In the genomic region with DNA sequence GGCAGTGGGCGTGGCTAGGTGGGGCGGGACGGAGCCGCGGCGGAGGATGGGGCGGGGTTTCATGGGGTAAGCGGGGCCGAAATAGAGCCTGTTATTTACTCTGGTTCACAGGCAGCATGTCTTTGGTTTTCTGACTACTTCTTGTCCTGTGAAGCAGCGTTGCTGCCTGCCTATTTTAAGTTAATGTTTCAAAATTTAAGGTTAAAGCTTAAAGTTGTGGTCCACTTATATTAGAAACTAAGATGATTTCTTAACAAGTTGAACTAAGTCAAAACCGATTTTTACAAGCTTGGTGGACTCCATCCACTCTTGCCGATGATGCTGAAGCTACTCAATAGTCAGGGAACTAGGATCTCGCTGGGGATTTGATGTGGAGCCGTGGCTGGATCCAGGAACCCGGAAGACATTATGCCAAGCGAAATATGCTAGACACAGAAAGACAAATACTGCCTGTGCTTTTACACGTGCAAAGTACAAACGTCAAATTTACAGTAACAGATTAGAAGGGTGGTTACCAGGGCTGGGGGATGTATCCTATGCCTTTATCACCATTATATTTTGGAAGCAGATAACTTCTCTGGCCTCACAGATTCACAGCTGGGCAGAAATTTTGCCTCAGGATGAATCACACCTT, we compare ENCODE assay signal across 8 cellular contexts. TPM values are rescaled to one million over a fixed set of nuclear protein-coding genes. Genes with fewer than 3 reads are reported as not detected.
DNase-seq lines count a peak whose midpoint lies in the region; ATAC-seq and TF ChIP-seq lines count a peak whose summit lies in the region.

No MANE protein-coding gene starts in this region.

- peak overlapping the region in 5 of 6 donors; percentile 91 to 98 (median 96) for H3K27ac Mint-ChIP-seq in naive B cell

- H3K9ac ChIP-seq in HUES6 (ENCODE audit: low read length) = no peak overlapping the region

- in situ Hi-C loops in brain microvascular endothelial cell (cut with HindIII; ENCODE audit: low pct_ligation_motif_present, low sequenced_read_pairs) = no loop called here

- peaks cover 21 to 39% (median 22%) of the 10 kb centered on the region in 3 donors for H3K4me1 Mint-ChIP-seq in naive B cell

- H3K36me3 Mint-ChIP-seq in naive B cell = peaks cover 0 to 3% of the 10 kb centered on the region in 2 donors

- H3K4me3 Mint-ChIP-seq in naive B cell = peak overlapping the region; percentile 88 to 99 (median 96)

- DNase-seq in AG08395 (ENCODE audit: low spot score) = peak; percentile 4
- no peak for DNase-seq in brain microvascular endothelial cell
- no peak for DNase-seq in naive B cell
- no peak for DNase-seq in KG1 (lab: John Stamatoyannopoulos, UW)
- no peak for DNase-seq in NCI-H524 treated with DMSO at 0.1 percent for 48 hours (lab: John Stamatoyannopoulos, UW)

- H3K4me3 ChIP-seq in HUES6 (ENCODE audit: low read depth, low read length) (peak overlapping the region; percentile 39; the same call in 1 of the 2 replicates), brain microvascular endothelial cell (ENCODE audit: low read depth, low read length) (peak overlapping the region; percentile 26)

- H3K4me1 ChIP-seq in HUES6 (ENCODE audit: control insufficient read depth, insufficient read depth, low read length) = 0 out of 2 replicates have a peak, but pooled peaks cover 4% of the 10 kb centered on the region

- no peak for TF ChIP-seq CTCF in brain microvascular endothelial cell (IDR thresholded peaks at IDR 0.05; ENCODE audit: low read depth, low read length, missing control alignments)

- no peaks in the 10 kb centered on the region for H3K27me3 Mint-ChIP-seq in naive B cell

- peaks cover 36% of the 10 kb centered on the region for H3K9me3 ChIP-seq in HUES6 (ENCODE audit: control insufficient read depth, insufficient read depth, low read depth, low read length)

- no peaks in the 10 kb centered on the region for H3K27me3 ChIP-seq in HUES6 (ENCODE audit: control insufficient read depth, insufficient read depth, low read length)
- H3K27me3 ChIP-seq in brain microvascular endothelial cell (replicated peaks) = no peaks in the 10 kb centered on the region

- ATAC-seq in naive B cell (ENCODE audit: low read depth in 2 of 2) (no peak), GM19463 (IDR thresholded peaks at IDR 0.05; ENCODE audit: unreplicated experiment) (no peak), HG03442 (IDR thresholded peaks at IDR 0.05; ENCODE audit: unreplicated experiment) (no peak)

- H3K36me3 ChIP-seq in HUES6 (ENCODE audit: control insufficient read depth, insufficient read depth, low read length) (peaks cover 10% of the 10 kb centered on the region), brain microvascular endothelial cell (replicated peaks) (no peaks in the 10 kb centered on the region)

- H3K9me3 Mint-ChIP-seq in naive B cell = peaks cover 0 to 45% (median 5%) of the 10 kb centered on the region in 7 donors

- H3K27ac ChIP-seq in HUES6 (ENCODE audit: low read depth, low read length) (no peak overlapping the region), brain microvascular endothelial cell (no peak overlapping the region)

RNA-seq across cellular contexts. Expression of a gene that starts 0.5 kb away (rescaled TPM):
- polyA plus RNA-seq in naive B cell (ENCODE audit: low read depth in 6 of 6) = 1 to 10 TPM; 2.2 to 7.1 (median 4.9) TPM

RNA-seq across cellular contexts. Expression of a gene that starts 31.2 kb away (rescaled TPM):
- polyA plus RNA-seq in naive B cell (ENCODE audit: low read depth in 6 of 6) = 10 to 100 TPM in 4 of 6 donors, 1 to 10 TPM in 2; 8.2 to 21.1 (median 12.0) TPM

RNA-seq across cellular contexts. Expression of a gene that starts 44.6 kb away (rescaled TPM):
- 1 to 10 TPM; 2.9 to 8.2 (median 4.2) TPM for polyA plus RNA-seq in naive B cell (ENCODE audit: low read depth in 6 of 6)

RNA-seq across cellular contexts. Expression of a gene that starts 49.7 kb away (rescaled TPM):
- polyA plus RNA-seq in naive B cell (ENCODE audit: low read depth in 6 of 6) = 100 to 1,000 TPM; 179 to 222 (median 202) TPM
